In genomic region chr9:113343732-113344231, GRCh38 we compare ENCODE assay signal across 8 cellular contexts. TPM values are rescaled to one million over a fixed set of nuclear protein-coding genes. Genes with fewer than 3 reads are reported as not detected.
DNase-seq lines count a peak whose midpoint lies in the region; ATAC-seq and TF ChIP-seq lines count a peak whose summit lies in the region.
"Had no signal": no experiment of that assay in that cellular context is flagged by ENCODE, and none has a peak within 500 bp of the region (broad histone marks: within the 10 kb centered on the region; RNA-seq: fewer than 3 reads in every experiment).

No MANE protein-coding gene starts in this region.

- no peaks in the 10 kb centered on the region for H3K9me3 ChIP-seq in endodermal cell (ENCODE audit: control insufficient read depth, low read length)

- ATAC-seq in HG02623 (IDR thresholded peaks at IDR 0.05; ENCODE audit: unreplicated experiment), result no peak

- WGBS in endodermal cell (ENCODE audit: insufficient coverage in 1 of 2, insufficient read length in 1 of 2), 2 experiments, result 75 to 80% methylated on average over 1 of the region's 1 CpG

- peaks cover 5% of the 10 kb centered on the region for H3K4me1 ChIP-seq in endodermal cell (ENCODE audit: control insufficient read depth, insufficient read depth, low read length)

- peaks cover 37% of the 10 kb centered on the region for H3K4me1 Mint-ChIP-seq in endodermal cell

- H3K27ac ChIP-seq in endodermal cell (ENCODE audit: low read depth, low read length), result no peak overlapping the region

- DNase-seq in Jurkat, Clone E6-1 (ENCODE audit: low read depth, low spot score), result peak; percentile 62
- DNase-seq in NCI-H82 (lab: John Stamatoyannopoulos, UW) (peak; percentile 94), endodermal cell (peak; percentile 22), myocyte (ENCODE audit: low read depth) (peak; percentile 63), amniotic stem cell (lab: John Stamatoyannopoulos, UW) (no peak)
- DNase-seq in stimulated activated CD4-positive, alpha-beta T cell treated with anti-CD3 and anti-CD28 coated beads, Interleukin-1b, Interleukin-23, amount 100 ng/mL, for 48 hours, result no peak

- no peaks in the 10 kb centered on the region for H3K27me3 ChIP-seq in endodermal cell (ENCODE audit: control insufficient read depth, insufficient read depth, low read length, poor library complexity, severe bottlenecking)

- H3K36me3 Mint-ChIP-seq in endodermal cell (ENCODE audit: low read depth), result no peaks in the 10 kb centered on the region

- peaks cover 24% of the 10 kb centered on the region for H3K27me3 Mint-ChIP-seq in endodermal cell (ENCODE audit: insufficient read depth)

- no peaks in the 10 kb centered on the region for H3K36me3 ChIP-seq in endodermal cell (ENCODE audit: control insufficient read depth, insufficient read depth, low read length)

- H3K9me3 Mint-ChIP-seq in endodermal cell, result no peaks in the 10 kb centered on the region

- no peak for TF ChIP-seq CTCF in endodermal cell (conservative IDR thresholded peaks at IDR 0.05)

- no peak overlapping the region for H3K4me3 Mint-ChIP-seq in endodermal cell

- H3K27ac Mint-ChIP-seq in endodermal cell, result no peak overlapping the region

- no peak overlapping the region for H3K9ac ChIP-seq in endodermal cell (ENCODE audit: extremely low read depth, low read length, poor library complexity, severe bottlenecking)

- H3K4me3 ChIP-seq in Jurkat, Clone E6-1 (ENCODE audit: low read length), result no peak overlapping the region
- no peak overlapping the region for H3K4me3 ChIP-seq in endodermal cell (ENCODE audit: low read length)

RNA-seq across cellular contexts. Expression of gene WDR31, which starts 3.7 kb away (rescaled TPM):
- 0.85 TPM for polyA plus RNA-seq in Jurkat, Clone E6-1 (2012; ENCODE audit: insufficient read depth, insufficient read length)
- 1 to 10 TPM; 4.5 to 8.4 TPM for total RNA-seq in endodermal cell
- polyA plus RNA-seq in endodermal cell (2013, experiment 1 of 2), result 2.8 TPM
- polyA plus RNA-seq in endodermal cell (2013, experiment 2 of 2), result 2.5 TPM
- 0.83 and 1.4 TPM in 2 replicates for total RNA-seq in myocyte
- 2.7 TPM for polyA plus RNA-seq in myocyte (2012)

RNA-seq across cellular contexts. Expression of gene BSPRY, which starts 5.6 kb away (rescaled TPM):
- polyA plus RNA-seq in Jurkat, Clone E6-1 (2012; ENCODE audit: insufficient read depth, insufficient read length), result 23.5 TPM
- 10 to 100 TPM; 14.1 to 17.9 TPM for total RNA-seq in endodermal cell
- 1.4 TPM for polyA plus RNA-seq in endodermal cell (2013, experiment 1 of 2)
- 0.99 TPM for polyA plus RNA-seq in endodermal cell (2013, experiment 2 of 2)
- not detected in 2 replicates for total RNA-seq in myocyte
- not detected for polyA plus RNA-seq in myocyte (2012)

RNA-seq across cellular contexts. Expression of gene HDHD3, which starts 33.0 kb away (rescaled TPM):
- 15.6 TPM for polyA plus RNA-seq in Jurkat, Clone E6-1 (2012; ENCODE audit: insufficient read depth, insufficient read length)
- total RNA-seq in endodermal cell (10 to 100 TPM; 24.3 to 37.1 TPM), myocyte (9.1 and 14.6 TPM in 2 replicates)
- 15.8 TPM for polyA plus RNA-seq in endodermal cell (2013, experiment 1 of 2)
- 13.4 TPM for polyA plus RNA-seq in endodermal cell (2013, experiment 2 of 2)
- 9.5 TPM for polyA plus RNA-seq in myocyte (2012)

RNA-seq across cellular contexts. Expression of gene RNF183, which starts 40.6 kb away (rescaled TPM):
- not detected for polyA plus RNA-seq in Jurkat, Clone E6-1 (2012; ENCODE audit: insufficient read depth, insufficient read length)
- under 1 TPM; 0.48 to 0.97 TPM for total RNA-seq in endodermal cell
- polyA plus RNA-seq in endodermal cell (2013, experiment 1 of 2), result not detected
- polyA plus RNA-seq in endodermal cell (2013, experiment 2 of 2), result not detected
- total RNA-seq in myocyte, result not detected in 2 replicates
- polyA plus RNA-seq in myocyte (2012), result not detected
- polyA plus RNA-seq: keratinocyte had no signal

RNA-seq across cellular contexts. Expression of gene ALAD, which starts 57.3 kb away (rescaled TPM):
- 33.4 TPM for polyA plus RNA-seq in Jurkat, Clone E6-1 (2012; ENCODE audit: insufficient read depth, insufficient read length)
- 10 to 100 TPM; 40.4 to 51.9 TPM for total RNA-seq in endodermal cell
- polyA plus RNA-seq in endodermal cell (2013, experiment 1 of 2), result 34.9 TPM
- 34.9 TPM for polyA plus RNA-seq in endodermal cell (2013, experiment 2 of 2)
- 16.0 and 24.5 TPM in 2 replicates for total RNA-seq in myocyte
- polyA plus RNA-seq in myocyte (2012), result 39.5 TPM

Comparison
In these comparisons a context has a peak if more than half of its experiments do, and no peak if none do; other contexts are left out.
1. DNase-seq: peak in Jurkat, Clone E6-1 (single experiment), NCI-H82 (single experiment), endodermal cell (single experiment) and myocyte (single experiment); none in stimulated activated CD4-positive, alpha-beta T cell treated with anti-CD3 and anti-CD28 coated beads, Interleukin-1b, Interleukin-23, amount 100 ng/mL, for 48 hours (single experiment) and amniotic stem cell (single experiment).
2. RNA of gene BSPRY, which starts 5.6 kb away (total RNA-seq): 14.1 to 17.9 TPM in endodermal cell; not detected in myocyte; every median in the first group is over 10 times any median in the second.